In genomic region chr12:52304941-52305411, GRCh38 we compare ENCODE assay signal across 15 cellular contexts. TPM values are rescaled to one million over a fixed set of nuclear protein-coding genes. Genes with fewer than 3 reads are reported as not detected.
DNase-seq lines count a peak whose midpoint lies in the region; ATAC-seq lines count a peak whose summit lies in the region.
"Not testable (repeated sequence)": the region's sequence is repeated elsewhere in the genome, so short reads cannot be mapped to it uniquely, and the experiment has no call there.
"Had no signal": no experiment of that assay in that cellular context is flagged by ENCODE, and none has a peak within 500 bp of the region (broad histone marks: within the 10 kb centered on the region; RNA-seq: fewer than 3 reads in every experiment).

No MANE protein-coding gene starts in this region.

- H3K79me2 ChIP-seq in trophoblast cell (ENCODE audit: control insufficient read depth, insufficient read depth, low read length, poor library complexity) = not testable (repeated sequence)

- not testable (repeated sequence) for H3K27ac ChIP-seq in CD4-positive, CD25-positive, alpha-beta regulatory T cell (ENCODE audit: insufficient read depth, low read length, poor library complexity, severe bottlenecking); trophoblast cell (ENCODE audit: low read depth, low read length)

- not testable (repeated sequence) for H4K12ac ChIP-seq in trophoblast cell (ENCODE audit: low read depth, low read length)

- H3K18ac ChIP-seq in trophoblast cell (ENCODE audit: low read length) = not testable (repeated sequence)

- H3K36me3 ChIP-seq in CD4-positive, CD25-positive, alpha-beta regulatory T cell (ENCODE audit: control insufficient read depth, insufficient read depth, low read length); trophoblast cell (ENCODE audit: control insufficient read depth in 1 of 2, insufficient read depth in 2 of 2, low read length in 2 of 2): not testable (repeated sequence)

- not testable (repeated sequence) for H3K4me3 Mint-ChIP-seq in CD4-positive, CD25-positive, alpha-beta regulatory T cell; activated naive CD8-positive, alpha-beta T cell treated with anti-CD3 and anti-CD28 coated beads for 36 hours

- H3K14ac ChIP-seq in trophoblast cell (ENCODE audit: low read length) = not testable (repeated sequence)

- H3K4me1 ChIP-seq in CD4-positive, CD25-positive, alpha-beta regulatory T cell (ENCODE audit: control insufficient read depth, insufficient read depth, low read length, poor library complexity, severe bottlenecking); trophoblast cell (ENCODE audit: control insufficient read depth in 1 of 2, insufficient read depth in 2 of 2, low read length in 2 of 2): not testable (repeated sequence)

- H2BK5ac ChIP-seq in trophoblast cell (ENCODE audit: low read depth, low read length, poor library complexity) = not testable (repeated sequence)

- ATAC-seq in CD4-positive, CD25-positive, alpha-beta regulatory T cell (ENCODE audit: low read depth in 2 of 2) = peak; percentile 27 to 47
- ATAC-seq in GM18907 (IDR thresholded peaks at IDR 0.05; ENCODE audit: unreplicated experiment) (peak; percentile 95), GM21526 (IDR thresholded peaks at IDR 0.05; ENCODE audit: low FRiP score, unreplicated experiment) (peak; percentile 80), HG02885 (IDR thresholded peaks at IDR 0.05; ENCODE audit: poor library complexity, unreplicated experiment) (peak; percentile 91), HG03469 (IDR thresholded peaks at IDR 0.05; ENCODE audit: unreplicated experiment) (peak; percentile 59)

- H3K9me3 Mint-ChIP-seq in CD4-positive, CD25-positive, alpha-beta regulatory T cell; activated naive CD8-positive, alpha-beta T cell treated with anti-CD3 and anti-CD28 coated beads for 36 hours: not testable (repeated sequence)

- H2AFZ ChIP-seq in trophoblast cell (ENCODE audit: insufficient read depth, low read length, poor library complexity) = not testable (repeated sequence)

- H3K9me3 ChIP-seq in CD4-positive, CD25-positive, alpha-beta regulatory T cell (ENCODE audit: control insufficient read depth in 2 of 2, low read length in 2 of 2); trophoblast cell (ENCODE audit: insufficient read depth, low read depth, low read length): not testable (repeated sequence)

- WGBS in trophoblast cell (ENCODE audit: extremely low coverage, insufficient coverage, insufficient read length) = no CpG with 5 or more reads among the region's 15 CpGs

- not testable (repeated sequence) for H2BK120ac ChIP-seq in trophoblast cell (ENCODE audit: insufficient read depth, low read length, poor library complexity)

- H2BK12ac ChIP-seq in trophoblast cell (ENCODE audit: low read length) = not testable (repeated sequence)

- not testable (repeated sequence) for H3K4ac ChIP-seq in trophoblast cell (ENCODE audit: low read depth, low read length)

- not testable (repeated sequence) for H3K4me3 ChIP-seq in CD4-positive, CD25-positive, alpha-beta regulatory T cell (ENCODE audit: low read depth, low read length)
- peak overlapping the region; percentile 5 for H3K4me3 ChIP-seq in trophoblast cell (ENCODE audit: low read depth, low read length)

- H3K9ac ChIP-seq in trophoblast cell (ENCODE audit: low read length) = not testable (repeated sequence)

- peaks cover 51% of the 10 kb centered on the region for H3K27me3 Mint-ChIP-seq in CD4-positive, CD25-positive, alpha-beta regulatory T cell
- H3K27me3 Mint-ChIP-seq in activated naive CD8-positive, alpha-beta T cell treated with anti-CD3 and anti-CD28 coated beads for 36 hours = peaks cover 36% of the 10 kb centered on the region

- H3K4me1 Mint-ChIP-seq in CD4-positive, CD25-positive, alpha-beta regulatory T cell = peaks cover 0 to 11% (median 7%) of the 10 kb centered on the region in 4 donors
- H3K4me1 Mint-ChIP-seq in activated naive CD8-positive, alpha-beta T cell treated with anti-CD3 and anti-CD28 coated beads for 36 hours = peaks cover 18% of the 10 kb centered on the region

- not testable (repeated sequence) for H4K91ac ChIP-seq in trophoblast cell (ENCODE audit: low read depth, low read length)

- not testable (repeated sequence) for H3K27ac Mint-ChIP-seq in CD4-positive, CD25-positive, alpha-beta regulatory T cell; activated naive CD8-positive, alpha-beta T cell treated with anti-CD3 and anti-CD28 coated beads for 36 hours

- not testable (repeated sequence) for H3K23ac ChIP-seq in trophoblast cell (ENCODE audit: low read length)

- H3K79me1 ChIP-seq in trophoblast cell (ENCODE audit: low read length) = not testable (repeated sequence)

- not testable (repeated sequence) for H3K4me2 ChIP-seq in trophoblast cell (ENCODE audit: low read length)

- H2AK5ac ChIP-seq in trophoblast cell (ENCODE audit: low read length) = not testable (repeated sequence)

- not testable (repeated sequence) for H4K8ac ChIP-seq in trophoblast cell (ENCODE audit: low read depth, low read length)

- peaks cover 10% of the 10 kb centered on the region for H3K27me3 ChIP-seq in CD4-positive, CD25-positive, alpha-beta regulatory T cell (ENCODE audit: control insufficient read depth, insufficient read depth, low read length)
- H3K27me3 ChIP-seq in trophoblast cell (ENCODE audit: insufficient read depth, low read length) = peaks cover 24% of the 10 kb centered on the region

- H3K36me3 Mint-ChIP-seq in CD4-positive, CD25-positive, alpha-beta regulatory T cell; activated naive CD8-positive, alpha-beta T cell treated with anti-CD3 and anti-CD28 coated beads for 36 hours: not testable (repeated sequence)

- DNase-seq in CD4-positive, CD25-positive, alpha-beta regulatory T cell = peak in 1 of 3 donors; percentile 38
- DNase-seq in SKM-1 treated with dmso at 0.1 percent for 144 hours (lab: John Stamatoyannopoulos, UW; ENCODE audit: unreplicated experiment) = peak; percentile 50
- DNase-seq in activated naive CD8-positive, alpha-beta T cell treated with anti-CD3 and anti-CD28 coated beads for 36 hours = peak; percentile 25
- peak; percentile 74 for DNase-seq in trophoblast cell

RNA-seq across cellular contexts. Expression of gene KRT81, which starts 13.6 kb away (rescaled TPM):
- not detected for total RNA-seq in CD4-positive, CD25-positive, alpha-beta regulatory T cell
- polyA plus RNA-seq in CD4-positive, CD25-positive, alpha-beta regulatory T cell = not detected
- total RNA-seq in activated naive CD8-positive, alpha-beta T cell treated with anti-CD3 and anti-CD28 coated beads for 36 hours = not detected
- polyA plus RNA-seq in trophoblast cell (2013) = 0.10 and 0.15 TPM in 2 replicates
- total RNA-seq: glomerular endothelial cell, kidney, mononuclear cell, tibial nerve had no signal

RNA-seq across cellular contexts. Expression of gene KRT83, which starts 16.2 kb away (rescaled TPM):
- not detected for total RNA-seq in CD4-positive, CD25-positive, alpha-beta regulatory T cell
- polyA plus RNA-seq in CD4-positive, CD25-positive, alpha-beta regulatory T cell = not detected
- total RNA-seq in activated naive CD8-positive, alpha-beta T cell treated with anti-CD3 and anti-CD28 coated beads for 36 hours = not detected
- polyA plus RNA-seq in trophoblast cell (2013) = not detected in 2 replicates
- total RNA-seq: Calu3, chondrocyte, glomerular endothelial cell, kidney, mononuclear cell, tibial nerve had no signal
- polyA plus RNA-seq: adipose tissue had no signal

RNA-seq across cellular contexts. Expression of gene KRT86, which starts 30.5 kb away (rescaled TPM):
- not detected for total RNA-seq in CD4-positive, CD25-positive, alpha-beta regulatory T cell
- polyA plus RNA-seq in CD4-positive, CD25-positive, alpha-beta regulatory T cell = under 1 TPM in 1 of 4 donors, not detected in 3; 0.10 TPM
- not detected for total RNA-seq in activated naive CD8-positive, alpha-beta T cell treated with anti-CD3 and anti-CD28 coated beads for 36 hours
- polyA plus RNA-seq in trophoblast cell (2013) = 0.10 and 0.14 TPM in 2 replicates
- total RNA-seq: glomerular endothelial cell, tibial nerve had no signal

Comparison
In these comparisons a context has a peak if more than half of its experiments do, and no peak if none do; other contexts are left out.
1. ATAC-seq: peak in every context shown above with its lines; median percentile 95 in GM18907; 91 in HG02885; 80 in GM21526; 59 in HG03469; 37 in CD4-positive, CD25-positive, alpha-beta regulatory T cell.